22 cellular contexts compared by ENCODE assay signal in the genomic region with DNA sequence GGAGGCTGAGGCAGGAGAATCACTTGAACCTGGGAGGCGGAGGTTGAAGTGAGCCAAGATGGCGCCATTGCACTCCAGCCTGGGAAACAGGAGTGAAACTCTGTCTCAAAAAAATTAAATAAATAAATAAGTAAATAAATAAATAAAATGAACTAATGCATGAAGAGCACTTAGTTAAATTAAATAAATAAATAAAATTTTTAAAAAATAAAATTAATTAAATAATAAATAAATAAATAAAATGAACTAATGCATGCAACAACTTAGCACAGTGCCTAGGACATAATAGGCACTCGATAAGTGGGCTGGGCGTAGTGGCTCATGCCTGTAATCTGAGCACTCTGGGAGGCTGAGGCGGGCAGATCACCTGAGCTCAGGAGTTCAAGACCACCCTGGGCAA. TPM values are rescaled to one million over a fixed set of nuclear protein-coding genes. Genes with fewer than 3 reads are reported as not detected.
DNase-seq lines count a peak whose midpoint lies in the region; ATAC-seq, FAIRE-seq and TF ChIP-seq lines count a peak whose summit lies in the region.
"Had no signal": no experiment of that assay in that cellular context is flagged by ENCODE, and none has a peak within 500 bp of the region (broad histone marks: within the 10 kb centered on the region; RNA-seq: fewer than 3 reads in every experiment).

No MANE protein-coding gene starts in this region.

- no peaks in the 10 kb centered on the region for H3K36me3 ChIP-seq in HEK293 (ENCODE audit: control insufficient read depth in 2 of 2, insufficient read depth in 1 of 2, low read length in 2 of 2)
- no peaks in the 10 kb centered on the region for H3K36me3 ChIP-seq in K562 (ENCODE audit: control insufficient read depth, insufficient read depth, low read length)
- H3K36me3 ChIP-seq: BLaER1 treated with 17β-estradiol and CSF1 and Interleukin-3, amounts not matched to agents 10 nM and 100 nM had no signal

- in situ Hi-C loops in K562 (cut with MboI) = no loop called here

- H3K9me3 ChIP-seq in HEK293 (ENCODE audit: control insufficient read depth, insufficient read depth, low read depth, low read length) (no peaks in the 10 kb centered on the region), K562 (replicated peaks; ENCODE audit: control insufficient read depth, insufficient read depth, low read depth, low read length) (no peaks in the 10 kb centered on the region)
- H3K9me3 ChIP-seq: Caco-2 had no signal

- no peak overlapping the region for H3K27ac ChIP-seq in HEK293 (ENCODE audit: extremely low read depth, low read depth, low read length)
- no peak overlapping the region for H3K27ac ChIP-seq in K562 (ENCODE audit: extremely low read depth, low read depth, low read length)
- H3K27ac ChIP-seq: 22Rv1; BLaER1 treated with 17β-estradiol and CSF1 and Interleukin-3, amounts not matched to agents 10 nM and 100 nM; C4-2B had no signal

- no peaks in the 10 kb centered on the region for H3K27me3 Mint-ChIP-seq in activated T-cell treated with anti-CD3 and anti-CD28 coated beads, Interleukin-2, amount 50 U/mL, for 72 hours (ENCODE audit: low read depth)
- H3K27me3 Mint-ChIP-seq: B cell; CD4-positive, alpha-beta T cell had no signal

- FAIRE-seq in K562 (lab: Jason Lieb, UNC) = no peak
- FAIRE-seq: D721Med, G401.6, GM12891, GM19239 had no signal

- H2AFZ ChIP-seq in K562 (ENCODE audit: low read depth, low read length) = no peak overlapping the region

- H3K4me1 Mint-ChIP-seq in activated T-cell treated with anti-CD3 and anti-CD28 coated beads, Interleukin-2, amount 50 U/mL, for 72 hours (ENCODE audit: low read depth) = peaks cover 10% of the 10 kb centered on the region

- intact Hi-C loops in K562 (cut with micrococcal nuclease) = no loop called here

- no peak for ATAC-seq in K562
- ATAC-seq in activated T-cell treated with anti-CD3 and anti-CD28 coated beads, Interleukin-2, amount 50 U/mL, for 72 hours (replicated peaks in 1 of 2) = no peak
- ATAC-seq: CD8-positive, alpha-beta T cell had no signal

- CTCF ChIA-PET in HEK293 (lab: Yijun Ruan, JAX) (no interaction called here), K562 (lab: Yijun Ruan, JAX; ENCODE audit: low intra/inter-chr PET ratio) (no interaction called here)

- 0 out of 2 replicates have a peak, but pooled peaks cover 2% of the 10 kb centered on the region for H3K4me1 ChIP-seq in HEK293 (ENCODE audit: control insufficient read depth, insufficient read depth, low read length)
- peaks cover 4 to 10% of the 10 kb centered on the region in 2 experiments; a peak in 3 of 5 replicates for H3K4me1 ChIP-seq in K562 (replicated peaks in 1 of 2; ENCODE audit: control insufficient read depth in 2 of 2, insufficient read depth in 2 of 2, low read length in 2 of 2)

- no peak overlapping the region for H3K4me2 ChIP-seq in K562 (ENCODE audit: insufficient read depth, low read length)
- H3K4me2 ChIP-seq: BLaER1 treated with 17β-estradiol and CSF1 and Interleukin-3, amounts not matched to agents 10 nM and 100 nM had no signal

- no peak for TF ChIP-seq POLR2A in K562 (conservative IDR thresholded peaks at IDR 0.05)

- no peaks in the 10 kb centered on the region for H4K20me1 ChIP-seq in K562 (replicated peaks; ENCODE audit: control insufficient read depth, insufficient read depth, low read length)
- H4K20me1 ChIP-seq: BLaER1 treated with 17β-estradiol and CSF1 and Interleukin-3, amounts not matched to agents 10 nM and 100 nM had no signal

- no peak for TF ChIP-seq EP300 in K562 (IDR thresholded peaks at IDR 0.05; ENCODE audit: low read length)

- DNase-seq in activated effector memory CD4-positive, alpha-beta T cell treated with anti-CD3 and anti-CD28 coated beads, Interleukin-2, amount 50 U/mL, for 16 hours = peak; percentile 19
- DNase-seq in activated effector memory CD4-positive, alpha-beta T cell treated with Interleukin-2 at 50 U/mL for 16 hours = no peak
- DNase-seq in K562 (ENCODE audit: extremely low read depth in 1 of 4, low spot score in 3 of 4) (no peak), NCI-H748 treated with DMSO at 0.1 percent for 48 hours (lab: John Stamatoyannopoulos, UW) (no peak)
- no peak for DNase-seq in activated T-cell treated with anti-CD3 and anti-CD28 coated beads, Interleukin-2, amount 50 U/mL, for 72 hours
- DNase-seq: AML-193; Caco-2; Calu3; CD4-positive, alpha-beta T cell; CD8-positive, alpha-beta T cell; DMS79 treated with DMSO at 0.1 percent for 48 hours; GF-D8 had no signal

- no peaks in the 10 kb centered on the region for H3K27me3 ChIP-seq in K562 (ENCODE audit: control insufficient read depth in 2 of 2, insufficient read depth in 2 of 2, low read length in 2 of 2)
- H3K27me3 ChIP-seq: BLaER1 treated with 17β-estradiol and CSF1 and Interleukin-3, amounts not matched to agents 10 nM and 100 nM had no signal

- POLR2A ChIA-PET in HEK293 (lab: Yijun Ruan, JAX) = interaction anchor here (0.7 to 1.1 kb wide), 2 partner anchors 16 to 71 kb away, joined by 3 read pairs; a partner anchor contains a TSS
- POLR2A ChIA-PET in K562 (lab: Yijun Ruan, JAX) = interaction anchor here (1.3 kb wide), 1 partner anchor 48 kb away, joined by 3 read pairs; no protein-coding TSS in a partner anchor

- H3K9me3 Mint-ChIP-seq in activated T-cell treated with anti-CD3 and anti-CD28 coated beads, Interleukin-2, amount 50 U/mL, for 72 hours = peaks cover 0 to 3% of the 10 kb centered on the region in 2 donors
- H3K9me3 Mint-ChIP-seq: CD4-positive, alpha-beta T cell had no signal

- H3K4me3 Mint-ChIP-seq in activated T-cell treated with anti-CD3 and anti-CD28 coated beads, Interleukin-2, amount 50 U/mL, for 72 hours = no peak overlapping the region
- H3K4me3 Mint-ChIP-seq: B cell; CD4-positive, alpha-beta T cell; CD8-positive, alpha-beta T cell had no signal

- H3K4me3 ChIP-seq in HEK293 (ENCODE audit: low read depth, low read length) (no peak overlapping the region), K562 (no peak overlapping the region)
- H3K4me3 ChIP-seq: BLaER1 treated with 17β-estradiol and CSF1 and Interleukin-3, amounts not matched to agents 10 nM and 100 nM had no signal

- TF ChIP-seq CTCF in HEK293 (tag by site-specific recombination; IDR thresholded peaks at IDR 0.05) (no peak), K562 (IDR thresholded peaks at IDR 0.05 in 2 of 3, conservative IDR thresholded peaks at IDR 0.05 in 1 of 3; ENCODE audit: insufficient read depth in 2 of 3, low read depth in 1 of 3, low read length in 3 of 3) (no peak)

- no peak overlapping the region for H3K27ac Mint-ChIP-seq in activated T-cell treated with anti-CD3 and anti-CD28 coated beads, Interleukin-2, amount 50 U/mL, for 72 hours
- H3K27ac Mint-ChIP-seq: B cell; CD4-positive, alpha-beta T cell; CD8-positive, alpha-beta T cell had no signal

- no peaks in the 10 kb centered on the region for H3K9me1 ChIP-seq in K562 (ENCODE audit: control insufficient read depth, insufficient read depth, low read length)

- no peak overlapping the region for H3K9ac ChIP-seq in K562 (ENCODE audit: insufficient read depth in 1 of 2, low read depth in 2 of 2, low read length in 2 of 2)
- H3K9ac ChIP-seq: BLaER1 treated with 17β-estradiol and CSF1 and Interleukin-3, amounts not matched to agents 10 nM and 100 nM had no signal

- no peaks in the 10 kb centered on the region for H3K36me3 Mint-ChIP-seq in activated T-cell treated with anti-CD3 and anti-CD28 coated beads, Interleukin-2, amount 50 U/mL, for 72 hours (ENCODE audit: insufficient read depth in 2 of 2)
- H3K36me3 Mint-ChIP-seq: CD8-positive, alpha-beta T cell had no signal

- no peaks in the 10 kb centered on the region for H3K79me2 ChIP-seq in K562 (ENCODE audit: control insufficient read depth, insufficient read depth, low read length)

- 79% methylated on average over 5 of the region's 5 CpGs for WGBS in K562 (ENCODE audit: insufficient coverage, low coverage, missing lambda C conversion rate)

- BruUV-seq in K562 (replicated peaks; lab: Mats Ljungman, UMichigan) = no TSS peak

- no peak for TF ChIP-seq RAD21 in K562 (CRISPR knock-in tag; conservative IDR thresholded peaks at IDR 0.05 in 1 of 2, IDR thresholded peaks at IDR 0.05 in 1 of 2)

RNA-seq across cellular contexts. Expression of a gene that starts 15.6 kb away (rescaled TPM):
- total RNA-seq in K562 (2011; cell fraction: chromatin; rRNA removed; ENCODE audit: low replicate concordance) = 16.8 and 17.6 TPM in 2 replicates
- total RNA-seq in K562 (2011; cell fraction: nucleolus; rRNA removed) = 6.5 and 8.6 TPM in 2 replicates
- total RNA-seq in K562 (2011; cell fraction: nucleoplasm; rRNA removed) = 16.4 and 23.5 TPM in 2 replicates
- total RNA-seq in K562 (2014; rRNA removed) (41.3 and 44.9 TPM in 2 replicates), K562 (2014; rRNA removed; fragmentation: Illumina TruSeq; extraction: Trizol) (102 and 119 TPM in 2 replicates), K562 (2015; rRNA removed; fragmentation: Illumina TruSeq; extraction: Trizol) (91.8 and 104 TPM in 2 replicates), K562 (2021) (61.2 and 74.2 TPM in 2 replicates)
- polyA plus RNA-seq in K562 (2011; rRNA removed) (117 and 119 TPM in 2 replicates), K562 (2014; fragmentation: Illumina TruSeq; extraction: Trizol) (93.3 and 113 TPM in 2 replicates), K562 (2014; fragmentation: Nextera tagmentation; extraction: Ambion mirVana) (100 to 1,000 TPM; 107 to 150 TPM), K562 (2014; rRNA removed) (66.4 and 70.1 TPM in 2 replicates)
- polyA plus RNA-seq in K562 (2011; cell fraction: cytosol; rRNA removed) = 15.8 and 39.6 TPM in 2 replicates
- 12.5 and 15.1 TPM in 2 replicates for polyA plus RNA-seq in K562 (2011; cell fraction: nucleus; rRNA removed)
- 63.4 and 74.9 TPM in 2 replicates for polyA plus RNA-seq in K562 (2012)
- 62.0 and 96.6 TPM in 2 replicates for polyA minus RNA-seq in K562 (2011; rRNA and poly(A)+ RNA removed)
- 27.4 and 29.0 TPM in 2 replicates for polyA minus RNA-seq in K562 (2011; cell fraction: cytosol; rRNA and poly(A)+ RNA removed)
- 5.4 and 10.9 TPM in 2 replicates for polyA minus RNA-seq in K562 (2011; cell fraction: nucleus; rRNA and poly(A)+ RNA removed)
- 10 to 100 TPM; 59.4 to 81.5 TPM for total RNA-seq in activated T-cell treated with anti-CD3 and anti-CD28 coated beads, Interleukin-2, amount 50 U/mL, for 72 hours

RNA-seq across cellular contexts. Expression of a gene that starts 45.5 kb away (rescaled TPM):
- 141 and 264 TPM in 2 replicates for total RNA-seq in K562 (2011; cell fraction: chromatin; rRNA removed; ENCODE audit: low replicate concordance)
- total RNA-seq in K562 (2011; cell fraction: nucleolus; rRNA removed) = 136 and 143 TPM in 2 replicates
- total RNA-seq in K562 (2011; cell fraction: nucleoplasm; rRNA removed) = 122 and 132 TPM in 2 replicates
- total RNA-seq in K562 (2014; rRNA removed) = 12.5 and 15.7 TPM in 2 replicates
- 9.5 and 10.0 TPM in 2 replicates for total RNA-seq in K562 (2014; rRNA removed; fragmentation: Illumina TruSeq; extraction: Trizol)
- 7.4 and 8.8 TPM in 2 replicates for total RNA-seq in K562 (2015; rRNA removed; fragmentation: Illumina TruSeq; extraction: Trizol)
- total RNA-seq in K562 (2021) = 39.9 and 41.6 TPM in 2 replicates
- polyA plus RNA-seq in K562 (2011; rRNA removed) = 9.9 and 13.8 TPM in 2 replicates
- 13.3 and 15.4 TPM in 2 replicates for polyA plus RNA-seq in K562 (2011; cell fraction: cytosol; rRNA removed)
- 35.3 and 52.6 TPM in 2 replicates for polyA plus RNA-seq in K562 (2011; cell fraction: nucleus; rRNA removed)
- 32.3 and 37.8 TPM in 2 replicates for polyA plus RNA-seq in K562 (2012)
- 27.2 and 27.9 TPM in 2 replicates for polyA plus RNA-seq in K562 (2014; fragmentation: Illumina TruSeq; extraction: Trizol)
- polyA plus RNA-seq in K562 (2014; fragmentation: Nextera tagmentation; extraction: Ambion mirVana) = 1 to 10 TPM; 3.9 to 4.4 TPM
- polyA plus RNA-seq in K562 (2014; rRNA removed) = 14.2 and 15.6 TPM in 2 replicates
- polyA minus RNA-seq in K562 (2011; rRNA and poly(A)+ RNA removed) = 35.0 and 39.8 TPM in 2 replicates
- polyA minus RNA-seq in K562 (2011; cell fraction: cytosol; rRNA and poly(A)+ RNA removed) = 36.8 and 44.5 TPM in 2 replicates
- 28.7 and 39.2 TPM in 2 replicates for polyA minus RNA-seq in K562 (2011; cell fraction: nucleus; rRNA and poly(A)+ RNA removed)
- total RNA-seq in activated T-cell treated with anti-CD3 and anti-CD28 coated beads, Interleukin-2, amount 50 U/mL, for 72 hours = 10 to 100 TPM; 82.3 to 90.4 TPM

RNA-seq across cellular contexts. Expression of a gene that starts 47.1 kb away (rescaled TPM):
- not detected in 2 replicates for total RNA-seq in K562 (2011; cell fraction: chromatin; rRNA removed; ENCODE audit: low replicate concordance)
- total RNA-seq in K562 (2011; cell fraction: nucleolus; rRNA removed) = not detected in 2 replicates
- total RNA-seq in K562 (2011; cell fraction: nucleoplasm; rRNA removed) = 0.15 TPM in 1 of 2 replicates, not detected in the other
- 0.05 TPM in 1 of 2 replicates, not detected in the other for total RNA-seq in K562 (2014; rRNA removed)
- total RNA-seq in K562 (2014; rRNA removed; fragmentation: Illumina TruSeq; extraction: Trizol) = not detected in 2 replicates
- total RNA-seq in K562 (2015; rRNA removed; fragmentation: Illumina TruSeq; extraction: Trizol) = not detected in 2 replicates
- total RNA-seq in K562 (2021) = 0.47 and 0.78 TPM in 2 replicates
- polyA plus RNA-seq in K562 (2011; rRNA removed) = not detected in 2 replicates
- not detected in 2 replicates for polyA plus RNA-seq in K562 (2011; cell fraction: cytosol; rRNA removed)
- polyA plus RNA-seq in K562 (2011; cell fraction: nucleus; rRNA removed) = not detected in 2 replicates
- polyA plus RNA-seq in K562 (2012) = 0.21 and 0.22 TPM in 2 replicates
- 0.03 TPM in 1 of 2 replicates, not detected in the other for polyA plus RNA-seq in K562 (2014; fragmentation: Illumina TruSeq; extraction: Trizol)
- under 1 TPM; 0.07 to 0.10 TPM for polyA plus RNA-seq in K562 (2014; fragmentation: Nextera tagmentation; extraction: Ambion mirVana)
- polyA plus RNA-seq in K562 (2014; rRNA removed) = 0.04 TPM in 1 of 2 replicates, not detected in the other
- polyA minus RNA-seq in K562 (2011; rRNA and poly(A)+ RNA removed) = not detected in 2 replicates
- not detected in 2 replicates for polyA minus RNA-seq in K562 (2011; cell fraction: cytosol; rRNA and poly(A)+ RNA removed)
- polyA minus RNA-seq in K562 (2011; cell fraction: nucleus; rRNA and poly(A)+ RNA removed) = 0.11 TPM in 1 of 2 replicates, not detected in the other
- total RNA-seq in activated T-cell treated with anti-CD3 and anti-CD28 coated beads, Interleukin-2, amount 50 U/mL, for 72 hours = not detected
- total RNA-seq: A172; Caco-2; CD4-positive, alpha-beta T cell; CD8-positive, alpha-beta T cell had no signal
